In genomic region chr11:1532606-1533341, GRCh38 we compare ENCODE assay signal across 14 cellular contexts. TPM values are rescaled to one million over a fixed set of nuclear protein-coding genes. Genes with fewer than 3 reads are reported as not detected.
DNase-seq lines count a peak whose midpoint lies in the region; TF ChIP-seq lines count a peak whose summit lies in the region.
"Had no signal": no experiment of that assay in that cellular context is flagged by ENCODE, and none has a peak within 500 bp of the region (broad histone marks: within the 10 kb centered on the region; RNA-seq: fewer than 3 reads in every experiment).

No MANE protein-coding gene starts in this region.

- H3K9me3 ChIP-seq in HUES64 (ENCODE audit: insufficient read depth, low read depth, low read length): no peaks in the 10 kb centered on the region
- H3K9me3 ChIP-seq in endodermal cell (ENCODE audit: control insufficient read depth, low read length): no peaks in the 10 kb centered on the region
- H3K9me3 ChIP-seq in stomach: no peaks in the 10 kb centered on the region
- H3K9me3 ChIP-seq: neutrophil had no signal

- H3K4me1 ChIP-seq in HUES64 (ENCODE audit: insufficient read depth, low read length) (no peaks in the 10 kb centered on the region), endodermal cell (ENCODE audit: control insufficient read depth, insufficient read depth, low read length) (no peaks in the 10 kb centered on the region), stomach (peaks cover 46 to 93% (median 67%) of the 10 kb centered on the region in 4 donors)

- no peak for TF ChIP-seq POLR2A in stomach (IDR thresholded peaks at IDR 0.05)

- H3K27ac ChIP-seq in HUES64 (ENCODE audit: low read depth, low read length): no peak overlapping the region
- peak overlapping the region; percentile 57 for H3K27ac ChIP-seq in endodermal cell (ENCODE audit: low read depth, low read length)
- H3K27ac ChIP-seq in stomach: peak overlapping the region in 4 of 5 donors; percentile 9 to 75 (median 40)
- H3K27ac ChIP-seq: neutrophil had no signal

- WGBS in HUES64: 91% methylated on average over 20 of the region's 20 CpGs
- WGBS in endodermal cell (ENCODE audit: insufficient coverage in 1 of 2, insufficient read length in 1 of 2), 2 experiments: 93 to 97% methylated on average over 18 to 20 of the region's 20 CpGs
- 69 to 76% (median 69%) methylated on average over 19 to 20 of the region's 20 CpGs for WGBS in stomach, 5 donors

- TF ChIP-seq CTCF in endodermal cell (conservative IDR thresholded peaks at IDR 0.05): no peak
- TF ChIP-seq CTCF in stomach (IDR thresholded peaks at IDR 0.05): no peak
- no peak for TF ChIP-seq CTCF in Calu3 (IDR thresholded peaks at IDR 0.05; ENCODE audit: unreplicated experiment)

- H3K36me3 Mint-ChIP-seq in endodermal cell (ENCODE audit: low read depth) (no peaks in the 10 kb centered on the region), Calu3 (ENCODE audit: insufficient read depth, unreplicated experiment) (peaks cover 5% of the 10 kb centered on the region)

- H3K9ac ChIP-seq in HUES64 (ENCODE audit: low read depth, low read length): 0 out of 2 replicates have a peak overlapping the region, but pooled peaks have one; percentile 14
- no peak overlapping the region for H3K9ac ChIP-seq in endodermal cell (ENCODE audit: extremely low read depth, low read length, poor library complexity, severe bottlenecking)

- BruUV-seq in Calu3 (replicated peaks; lab: Mats Ljungman, UMichigan): no TSS peak

- H3K27ac Mint-ChIP-seq in endodermal cell: no peak overlapping the region
- H3K27ac Mint-ChIP-seq in Calu3 (ENCODE audit: unreplicated experiment): no peak overlapping the region

- H3K4me3 Mint-ChIP-seq in endodermal cell (no peak overlapping the region), Calu3 (ENCODE audit: low read depth, unreplicated experiment) (no peak overlapping the region)

- intact Hi-C loops in stomach (cut with DNase I; ENCODE audit: low total_unique reads) (no loop called here), Calu3 (cut with micrococcal nuclease; ENCODE audit: unreplicated experiment) (no loop called here)

- H3K36me3 ChIP-seq in HUES64 (ENCODE audit: insufficient read depth, low read length) (no peaks in the 10 kb centered on the region), endodermal cell (ENCODE audit: control insufficient read depth, insufficient read depth, low read length) (no peaks in the 10 kb centered on the region), stomach (peaks cover 0 to 34% (median 20%) of the 10 kb centered on the region in 4 donors)

- TF ChIP-seq EP300 in stomach (IDR thresholded peaks at IDR 0.05): no peak

- H3K27me3 Mint-ChIP-seq in endodermal cell (ENCODE audit: insufficient read depth) (peaks cover 2% of the 10 kb centered on the region), Calu3 (ENCODE audit: unreplicated experiment) (peaks cover under 1% of the 10 kb centered on the region)

- no peaks in the 10 kb centered on the region for H3K4me1 Mint-ChIP-seq in endodermal cell
- H3K4me1 Mint-ChIP-seq in Calu3 (ENCODE audit: low read depth, unreplicated experiment): peaks cover 9% of the 10 kb centered on the region

- DNase-seq in endodermal cell (no peak), kidney tubule cell (ENCODE audit: low spot score) (peak; percentile 86), stomach (no peak), NCI-H187 treated with DMSO at 0.1 percent for 48 hours (lab: John Stamatoyannopoulos, UW) (no peak), Calu3 (no peak), NCI-H1092 (lab: John Stamatoyannopoulos, UW) (no peak)
- no peak for DNase-seq in activated naive CD4-positive, alpha-beta T cell treated with Interleukin-2 at 50 U/mL for 16 hours
- DNase-seq: activated CD4-positive, alpha-beta T cell treated with anti-CD3 and anti-CD28 coated beads for 4 hours; GDM1 had no signal

- H3K9me3 Mint-ChIP-seq in endodermal cell (no peaks in the 10 kb centered on the region), Calu3 (ENCODE audit: low read depth, unreplicated experiment) (no peaks in the 10 kb centered on the region)
- H3K9me3 Mint-ChIP-seq: IgD-negative memory B cell had no signal

- peaks cover 1% of the 10 kb centered on the region for H3K27me3 ChIP-seq in HUES64 (ENCODE audit: insufficient read depth, low read length)
- peaks cover 3% of the 10 kb centered on the region for H3K27me3 ChIP-seq in endodermal cell (ENCODE audit: control insufficient read depth, insufficient read depth, low read length, poor library complexity, severe bottlenecking)
- H3K27me3 ChIP-seq in stomach: no peaks in the 10 kb centered on the region

- CTCF ChIA-PET in Calu3 (lab: Charles Lee): no interaction called here

- no peak overlapping the region for H3K4me3 ChIP-seq in HUES64 (ENCODE audit: low read length)
- no peak overlapping the region for H3K4me3 ChIP-seq in endodermal cell (ENCODE audit: low read length)
- no peak overlapping the region for H3K4me3 ChIP-seq in stomach

RNA-seq across cellular contexts. Expression of gene DUSP8, which starts 39.3 kb away (rescaled TPM):
- 1.2 TPM for polyA plus RNA-seq in HUES64 (2013, experiment 1 of 2)
- polyA plus RNA-seq in HUES64 (2013, experiment 2 of 2): 1.8 TPM
- total RNA-seq in endodermal cell: 1 to 10 TPM; 4.7 to 7.0 TPM
- 13.7 TPM for polyA plus RNA-seq in endodermal cell (2013, experiment 1 of 2)
- 7.4 TPM for polyA plus RNA-seq in endodermal cell (2013, experiment 2 of 2)
- total RNA-seq in stomach: 10 to 100 TPM in 1 of 5 donors, 1 to 10 TPM in 3, under 1 TPM in 1; 0.58 to 31.6 (median 1.5) TPM
- polyA plus RNA-seq in stomach: 1 to 10 TPM; 2.4 to 2.9 (median 2.8) TPM
- total RNA-seq in Calu3 (2022): 12.1 and 14.0 TPM in 2 replicates

RNA-seq across cellular contexts. Expression of gene MOB2, which starts 46.2 kb away (rescaled TPM):
- polyA plus RNA-seq in HUES64 (2013, experiment 1 of 2): 10.5 TPM
- polyA plus RNA-seq in HUES64 (2013, experiment 2 of 2): 11.0 TPM
- total RNA-seq in endodermal cell (10 to 100 TPM; 23.9 to 25.4 TPM), stomach (10 to 100 TPM; 11.3 to 40.6 (median 18.1) TPM), Calu3 (2022) (28.6 and 29.8 TPM in 2 replicates)
- 15.7 TPM for polyA plus RNA-seq in endodermal cell (2013, experiment 1 of 2)
- 14.4 TPM for polyA plus RNA-seq in endodermal cell (2013, experiment 2 of 2)
- 10 to 100 TPM; 27.9 to 46.3 (median 37.3) TPM for polyA plus RNA-seq in stomach

RNA-seq across cellular contexts. Expression of gene KRTAP5-1, which starts 52.3 kb away (rescaled TPM):
- not detected for polyA plus RNA-seq in HUES64 (2013, experiment 1 of 2)
- not detected for polyA plus RNA-seq in HUES64 (2013, experiment 2 of 2)
- total RNA-seq in endodermal cell (not detected), stomach (not detected), Calu3 (2022) (not detected in 2 replicates)
- polyA plus RNA-seq in endodermal cell (2013, experiment 1 of 2): not detected
- polyA plus RNA-seq in endodermal cell (2013, experiment 2 of 2): not detected
- polyA plus RNA-seq in stomach: under 1 TPM in 1 of 3 donors, not detected in 2; 0.50 TPM
- total RNA-seq: left cardiac atrium had no signal
- polyA plus RNA-seq: BJ, IgD-negative memory B cell had no signal
